Comparison of ENCODE assay signal across 37 cellular contexts in the genomic region with DNA sequence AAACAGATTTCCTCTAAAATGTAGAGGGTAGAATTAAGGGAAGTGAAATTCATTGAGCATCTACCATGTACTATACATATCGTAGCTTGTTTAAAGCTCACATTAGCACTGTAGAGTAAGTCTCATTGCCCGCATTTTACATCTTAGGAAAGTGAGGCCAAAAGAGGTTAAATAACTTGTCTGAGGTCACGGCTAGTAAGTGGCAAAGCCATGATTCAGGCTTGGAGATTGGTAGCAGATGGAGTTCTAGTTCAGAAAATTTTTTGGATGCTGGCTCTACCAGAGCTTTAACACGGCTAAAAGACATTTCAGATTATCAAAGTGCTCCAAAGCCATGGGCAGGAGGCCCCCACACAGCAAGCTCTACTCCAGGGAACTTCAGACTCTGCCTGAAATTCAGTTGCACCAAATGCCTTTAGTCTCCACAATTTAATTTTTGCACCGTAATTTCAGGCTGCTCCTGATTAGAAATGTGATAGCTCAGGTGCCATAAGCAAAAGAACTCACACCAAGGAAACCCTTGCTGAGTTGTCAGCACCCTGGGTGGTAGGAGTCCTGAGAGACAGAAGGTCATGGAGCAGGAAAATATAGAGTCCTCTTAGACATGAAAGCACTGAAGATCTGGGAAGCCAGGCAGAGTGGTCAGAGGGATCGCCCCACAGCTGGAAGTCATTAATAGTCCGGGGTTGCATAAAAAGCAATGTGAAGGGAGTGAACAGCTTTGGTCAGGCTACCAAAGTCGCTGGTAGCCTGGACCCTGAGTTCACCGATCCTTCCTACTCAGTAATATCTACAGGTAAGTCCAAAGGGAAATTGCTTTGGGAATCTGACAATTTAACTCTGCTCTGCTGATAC. TPM values are rescaled to one million over a fixed set of nuclear protein-coding genes. Genes with fewer than 3 reads are reported as not detected.
DNase-seq lines count a peak whose midpoint lies in the region; ATAC-seq, FAIRE-seq and TF ChIP-seq lines count a peak whose summit lies in the region.
"Had no signal": no experiment of that assay in that cellular context is flagged by ENCODE, and none has a peak within 500 bp of the region (broad histone marks: within the 10 kb centered on the region; RNA-seq: fewer than 3 reads in every experiment).

No MANE protein-coding gene starts in this region.

- WGBS in pancreas, 2 donors: 73 to 76% methylated on average over 9 of the region's 9 CpGs

- TF ChIP-seq CTCF in BJ (IDR thresholded peaks at IDR 0.05; ENCODE audit: insufficient read depth, low read depth, low read length) (no peak), fibroblast of the aortic adventitia (IDR thresholded peaks at IDR 0.05; ENCODE audit: insufficient read depth, low read length) (no peak), pancreas (IDR thresholded peaks at IDR 0.05) (no peak)

- H3K36me3 ChIP-seq in BJ (ENCODE audit: control insufficient read depth, insufficient read depth, low read length): no peaks in the 10 kb centered on the region
- H3K36me3 ChIP-seq in adipocyte (ENCODE audit: control insufficient read depth, insufficient read depth, low read length, severe bottlenecking): no peaks in the 10 kb centered on the region
- H3K36me3 ChIP-seq in pancreas: no peaks in the 10 kb centered on the region
- H3K36me3 ChIP-seq: cardiac muscle cell, SJSA1, stomach, tibial artery had no signal

- CTCF ChIA-PET in BJ (lab: Yijun Ruan, JAX): interaction anchor here (0.9 to 2.4 kb wide), 4 partner anchors 9 to 126 kb away, joined by 3 to 17 read pairs (median 4); no protein-coding TSS in a partner anchor

- no peak overlapping the region for H3K27ac ChIP-seq in pancreas
- H3K27ac ChIP-seq: C4-2B, cardiac muscle cell, coronary artery, SJSA1, stomach, tibial artery had no signal

- H3K9me3 ChIP-seq in adipocyte (ENCODE audit: control insufficient read depth, low read length) (no peaks in the 10 kb centered on the region), pancreas (no peaks in the 10 kb centered on the region)
- H3K9me3 ChIP-seq: SJSA1, stomach, tibial artery had no signal

- H3K4me1 ChIP-seq in adipocyte (ENCODE audit: control insufficient read depth, insufficient read depth, low read length): peaks cover 13% of the 10 kb centered on the region
- no peaks in the 10 kb centered on the region for H3K4me1 ChIP-seq in pancreas
- H3K4me1 ChIP-seq: SJSA1, tibial artery had no signal

- H3K4me3 ChIP-seq in BJ (ENCODE audit: low read depth, low read length): no peak overlapping the region
- H3K4me3 ChIP-seq in adipocyte (ENCODE audit: low read length): no peak overlapping the region
- H3K4me3 ChIP-seq in fibroblast of the aortic adventitia (ENCODE audit: low read depth, low read length): no peak overlapping the region
- H3K4me3 ChIP-seq in pancreas: no peak overlapping the region
- H3K4me3 ChIP-seq: cardiac muscle cell, coronary artery, SJSA1, smooth muscle cell, stomach, tibial artery had no signal

- H3K9ac ChIP-seq in adipocyte (ENCODE audit: low read length): no peak overlapping the region

- POLR2A ChIA-PET in BJ (lab: Charles Lee): no interaction called here

- intact Hi-C loops in sciatic nerve (cut with DNase I) (no loop called here), pancreas (cut with DNase I) (no loop called here)

- ATAC-seq in sciatic nerve (peak; percentile 87), GM21367 (IDR thresholded peaks at IDR 0.05; ENCODE audit: unreplicated experiment) (no peak), pancreas (no peak), HG02938 (IDR thresholded peaks at IDR 0.05; ENCODE audit: unreplicated experiment) (no peak)
- ATAC-seq: esophagus mucosa, left ventricle myocardium superior, natural killer cell had no signal

- FAIRE-seq in HTR-8/SVneo (lab: Jason Lieb, UNC): no peak
- no peak for FAIRE-seq in pancreas (lab: Jason Lieb, UNC)
- FAIRE-seq: GM12892 had no signal

- peaks cover 6% of the 10 kb centered on the region for H3K27me3 ChIP-seq in BJ (ENCODE audit: control insufficient read depth, insufficient read depth, low read length)
- H3K27me3 ChIP-seq in adipocyte (replicated peaks; ENCODE audit: control insufficient read depth, insufficient read depth, low read length): peaks cover 13% of the 10 kb centered on the region
- H3K27me3 ChIP-seq in pancreas: no peaks in the 10 kb centered on the region
- H3K27me3 ChIP-seq: cardiac muscle cell had no signal

- DNase-seq in BJ (ENCODE audit: low read depth): peak; percentile 47
- peak; percentile 77 for DNase-seq in adipocyte (ENCODE audit: low read depth)
- DNase-seq in fibroblast of the aortic adventitia (ENCODE audit: low read depth): peak; percentile 46
- no peak for DNase-seq in sciatic nerve (ENCODE audit: low spot score)
- no peak for DNase-seq in HTR-8/SVneo (ENCODE audit: insufficient read length, low spot score)
- no peak for DNase-seq in pancreas
- DNase-seq: activated CD4-positive, alpha-beta memory T cell treated with anti-CD3 and anti-CD28 coated beads for 36 hours; activated CD8-positive, alpha-beta memory T cell treated with anti-CD3 and anti-CD28 coated beads, Interleukin-2, amount 50 U/mL, for 4 hours; activated naive CD4-positive, alpha-beta T cell treated with anti-CD3 and anti-CD28 coated beads, Interleukin-2, amount 10 ng/mL, durations not matched to agents 7 days and 5 days; amygdala; DND-41; H7; islet precursor cell; KG1; left ventricle myocardium superior; MM.1S; natural killer cell; NCI-H2029 treated with DMSO at 0.1 percent for 48 hours; NCI-H2227 treated with DMSO at 0.1 percent for 48 hours; NCI-H526 treated with DMSO at 0.1 percent for 48 hours; stimulated activated CD4-positive, alpha-beta T cell treated with anti-CD3 and anti-CD28 coated beads, Interleukin-1b, Interleukin-23, amount 100 ng/mL, for 48 hours; stimulated activated CD8-positive, alpha-beta memory T cell treated with anti-CD3 and anti-CD28 coated beads, Interleukin-4, amount 100 ng/mL, for 48 hours; stomach; T-helper 1 cell; tibial artery had no signal

RNA-seq across cellular contexts. Expression of a gene that starts 55.2 kb away (rescaled TPM):
- not detected in 2 replicates for polyA plus RNA-seq in BJ (2011; rRNA removed)
- not detected in 2 replicates for polyA minus RNA-seq in BJ (2011; rRNA and poly(A)+ RNA removed)
- total RNA-seq in fibroblast of the aortic adventitia (ENCODE audit: low replicate concordance): not detected in 2 replicates
- total RNA-seq in sciatic nerve: 3.0 TPM
- not detected for total RNA-seq in pancreas
- not detected for polyA plus RNA-seq in pancreas
- total RNA-seq: activated CD4-positive, alpha-beta memory T cell treated with anti-CD3 and anti-CD28 coated beads for 36 hours; activated T-helper 1 cell treated with anti-CD3 and anti-CD28 coated beads, Interleukin-12 subunit alpha, Interleukin-12 subunit beta, Interleukin-2, Interleukin-4 antibody, amounts not matched to agents 30 ng/mL and 10 ng/mL and 1 ng/mL, durations not matched to agents 14 hours and 24 hours and 36 hours; cardiac muscle cell; esophagus mucosa; H7; natural killer cell; osteocyte; renal cortical epithelial cell; SJSA1; smooth muscle cell; stomach had no signal
- polyA plus RNA-seq: smooth muscle cell had no signal

Comparison
In these comparisons a context has a peak if more than half of its experiments do, and no peak if none do; other contexts are left out.
1. DNase-seq: peak in BJ (single experiment), adipocyte (single experiment) and fibroblast of the aortic adventitia (single experiment); none in sciatic nerve (single experiment), HTR-8/SVneo (single experiment) and pancreas (0 of 6).